Comparison of ENCODE assay signal across 8 cellular contexts in genomic region chr15:23038741-23039150, GRCh38. TPM values are rescaled to one million over a fixed set of nuclear protein-coding genes. Genes with fewer than 3 reads are reported as not detected.
DNase-seq lines count a peak whose midpoint lies in the region; ATAC-seq, FAIRE-seq and TF ChIP-seq lines count a peak whose summit lies in the region.

No MANE protein-coding gene starts in this region.

- CTCF ChIA-PET in activated B cell treated with CpG ODN at 0.5 μM for 24 hours (lab: Charles Lee), result no interaction called here

- TF ChIP-seq CTCF in activated B cell treated with CpG ODN at 0.5 μM for 24 hours (IDR thresholded peaks at IDR 0.05) (no peak), cardiac muscle cell (IDR thresholded peaks at IDR 0.05; ENCODE audit: low read depth, low read length) (no peak), GM13976 (IDR thresholded peaks at IDR 0.05; ENCODE audit: borderline replicate concordance, control extremely low read depth, extremely low read depth, insufficient read depth, missing control alignments) (no peak)

- H3K27me3 ChIP-seq in cardiac muscle cell, result no peaks in the 10 kb centered on the region

- no peaks in the 10 kb centered on the region for H3K27me3 Mint-ChIP-seq in activated B cell treated with CpG ODN at 0.5 μM for 24 hours

- intact Hi-C loops in activated B cell treated with CpG ODN at 0.5 μM for 24 hours (cut with micrococcal nuclease), result loop anchor here (2.0 to 10.0 kb wide), 3 partner anchors 60 to 252 kb away; partner anchors contain the start of gene NIPA1

- peak overlapping the region; percentile 88 for H3K27ac Mint-ChIP-seq in activated B cell treated with CpG ODN at 0.5 μM for 24 hours

- peaks cover 12% of the 10 kb centered on the region for H3K4me1 Mint-ChIP-seq in activated B cell treated with CpG ODN at 0.5 μM for 24 hours

- in situ Hi-C loops in GM13976 (cut with MboI; ENCODE audit: low sequenced_read_pairs, unreplicated experiment), result no loop called here

- ATAC-seq in GM21576 (IDR thresholded peaks at IDR 0.05; ENCODE audit: unreplicated experiment) (peak; percentile 9), activated B cell treated with CpG ODN at 0.5 μM for 24 hours (ENCODE audit: low read depth) (no peak)

- H3K27ac ChIP-seq in cardiac muscle cell, result peak overlapping the region; percentile 94

- H3K9me3 ChIP-seq in cardiac muscle cell (ENCODE audit: low read depth), result no peaks in the 10 kb centered on the region

- H3K4me3 Mint-ChIP-seq in activated B cell treated with CpG ODN at 0.5 μM for 24 hours, result peak overlapping the region; percentile 92

- H3K36me3 ChIP-seq in cardiac muscle cell, result peaks cover 2% of the 10 kb centered on the region

- FAIRE-seq in HTR-8/SVneo (lab: Jason Lieb, UNC), result no peak

- H3K4me3 ChIP-seq in cardiac muscle cell, result peak overlapping the region; percentile 91

- no peaks in the 10 kb centered on the region for H3K9me3 Mint-ChIP-seq in activated B cell treated with CpG ODN at 0.5 μM for 24 hours

- POLR2A ChIA-PET in activated B cell treated with CpG ODN at 0.5 μM for 24 hours (lab: Charles Lee), result interaction anchor here (0.9 to 1.9 kb wide), 7 partner anchors 16 to 253 kb away, joined by 3 to 18 read pairs (median 4); partner anchors contain the start of genes NIPA1 and NIPA2

- H3K36me3 Mint-ChIP-seq in activated B cell treated with CpG ODN at 0.5 μM for 24 hours (ENCODE audit: low read depth), result peaks cover 25% of the 10 kb centered on the region

- DNase-seq in NCI-H82 (lab: John Stamatoyannopoulos, UW), result peak; percentile 66
- no peak for DNase-seq in NCI-H82 treated with DMSO at 0.1 percent for 48 hours (lab: John Stamatoyannopoulos, UW; ENCODE audit: unreplicated experiment)
- peak; percentile 10 for DNase-seq in HTR-8/SVneo (ENCODE audit: insufficient read length, low spot score)
- DNase-seq in activated B cell treated with CpG ODN at 0.5 μM for 24 hours, result no peak
- no peak for DNase-seq in cardiac muscle cell (ENCODE audit: low read depth in 1 of 2, low spot score in 1 of 2)
- DNase-seq in renal cortical epithelial cell (ENCODE audit: low read depth), result peak; percentile 42
- no peak for DNase-seq in GM13976 (ENCODE audit: low spot score)

- H3K4me1 ChIP-seq in cardiac muscle cell (ENCODE audit: low read depth), result peaks cover 6% of the 10 kb centered on the region

RNA-seq across cellular contexts. Expression of gene TUBGCP5, which starts 0.6 kb away (rescaled TPM):
- 21.7 and 26.2 TPM in 2 replicates for total RNA-seq in activated B cell treated with CpG ODN at 0.5 μM for 24 hours
- total RNA-seq in cardiac muscle cell, result 13.2 and 14.6 TPM in 2 replicates
- polyA plus RNA-seq in cardiac muscle cell, result 11.8 and 19.1 TPM in 2 replicates
- total RNA-seq in renal cortical epithelial cell, result 21.5 and 21.9 TPM in 2 replicates

RNA-seq across cellular contexts. Expression of gene CYFIP1, which starts 58.6 kb away (rescaled TPM):
- 11.4 and 16.4 TPM in 2 replicates for total RNA-seq in activated B cell treated with CpG ODN at 0.5 μM for 24 hours
- 36.7 and 38.7 TPM in 2 replicates for total RNA-seq in cardiac muscle cell
- polyA plus RNA-seq in cardiac muscle cell, result 32.9 and 39.1 TPM in 2 replicates
- 147 and 171 TPM in 2 replicates for total RNA-seq in renal cortical epithelial cell

Comparison
In these comparisons a context has a peak if more than half of its experiments do, and no peak if none do; other contexts are left out.
1. DNase-seq: peak in NCI-H82 (single experiment), HTR-8/SVneo (single experiment) and renal cortical epithelial cell (single experiment); none in NCI-H82 treated with DMSO at 0.1 percent for 48 hours (single experiment), activated B cell treated with CpG ODN at 0.5 μM for 24 hours (single experiment), cardiac muscle cell (0 of 2) and GM13976 (single experiment).